Comparison of ENCODE assay signal across 17 cellular contexts in the genomic region with DNA sequence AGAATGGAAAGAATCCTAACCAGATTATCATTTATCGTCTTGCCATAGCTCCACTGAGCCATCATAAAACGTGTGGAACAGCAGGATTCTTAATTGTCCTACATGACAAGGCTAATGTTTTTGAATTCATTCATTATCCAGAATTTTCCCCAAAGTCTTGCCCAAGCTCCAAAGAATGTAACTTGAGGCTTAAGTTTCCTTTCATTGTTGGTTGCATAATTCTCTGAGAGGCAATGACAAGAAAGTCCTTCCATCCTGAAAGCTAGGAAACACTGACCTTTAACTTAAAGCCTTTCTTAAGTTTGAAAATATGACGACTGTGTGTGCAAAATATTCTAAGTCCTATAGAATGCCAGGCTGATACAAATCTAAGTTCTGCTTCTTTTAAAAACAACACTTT.
"Had no signal": no experiment of that assay in that cellular context is flagged by ENCODE, and none has a peak within 500 bp of the region (broad histone marks: within the 10 kb centered on the region; RNA-seq: fewer than 3 reads in every experiment).

No MANE protein-coding gene starts in this region.

- ATAC-seq: activated T-helper 17 cell treated with anti-CD3 and anti-CD28 coated beads, Interleukin-2, amount 50 U/mL, for 72 hours; naive thymus-derived CD4-positive, alpha-beta T cell; right cardiac atrium; T-helper 17 cell had no signal

- H3K27me3 Mint-ChIP-seq: activated T-helper 17 cell treated with anti-CD3 and anti-CD28 coated beads, Interleukin-2, amount 50 U/mL, for 72 hours; stimulated activated memory B cell treated with anti-CD40 and anti-IgM and Interleukin-4, amounts not matched to agents 10 μg/mL and 1 μg/mL and 100 μg/mL, for 72 hours; T-helper 17 cell; type B pancreatic cell had no signal

- H3K9me3 ChIP-seq: esophagus muscularis mucosa, spleen, suprapubic skin had no signal

- H3K27ac Mint-ChIP-seq: activated naive CD4-positive, alpha-beta T cell treated with anti-CD3 and anti-CD28 coated beads for 36 hours; activated T-helper 17 cell treated with anti-CD3 and anti-CD28 coated beads, Interleukin-2, amount 50 U/mL, for 72 hours; brain; immature natural killer cell; naive thymus-derived CD4-positive, alpha-beta T cell; stimulated activated memory B cell treated with anti-CD40 and anti-IgM and Interleukin-4, amounts not matched to agents 10 μg/mL and 1 μg/mL and 100 μg/mL, for 72 hours; T-helper 17 cell; type B pancreatic cell had no signal

- H3K36me3 ChIP-seq: esophagus muscularis mucosa, spleen, suprapubic skin had no signal

- H3K4me1 ChIP-seq: esophagus muscularis mucosa, spleen, suprapubic skin had no signal

- H3K36me3 Mint-ChIP-seq: brain; immature natural killer cell; naive thymus-derived CD4-positive, alpha-beta T cell; stimulated activated memory B cell treated with anti-CD40 and anti-IgM and Interleukin-4, amounts not matched to agents 10 μg/mL and 1 μg/mL and 100 μg/mL, for 72 hours; type B pancreatic cell had no signal

- H3K27ac ChIP-seq: esophagus muscularis mucosa, spleen, suprapubic skin had no signal

- H3K27me3 ChIP-seq: esophagus muscularis mucosa, spleen, suprapubic skin had no signal

- H3K4me1 Mint-ChIP-seq: activated T-helper 17 cell treated with anti-CD3 and anti-CD28 coated beads, Interleukin-2, amount 50 U/mL, for 72 hours; immature natural killer cell; naive thymus-derived CD4-positive, alpha-beta T cell; stimulated activated memory B cell treated with anti-CD40 and anti-IgM and Interleukin-4, amounts not matched to agents 10 μg/mL and 1 μg/mL and 100 μg/mL, for 72 hours; T-helper 17 cell had no signal

- DNase-seq: activated CD4-positive, alpha-beta T cell treated with anti-CD3 and anti-CD28 coated beads, Interleukin-2, amount 50 U/mL, for 1 hour; activated CD4-positive, CD25-positive, alpha-beta regulatory T cell; activated naive CD4-positive, alpha-beta T cell treated with anti-CD3 and anti-CD28 coated beads for 36 hours; activated T-cell treated with anti-CD3 and anti-CD28 coated beads for 4 hours; immature natural killer cell; naive thymus-derived CD4-positive, alpha-beta T cell; right cardiac atrium; spleen; stimulated activated CD4-positive, alpha-beta T cell treated with anti-CD3 and anti-CD28 coated beads, Interleukin-1b, Interleukin-23, amount 100 ng/mL, for 48 hours; T-helper 17 cell had no signal

- H3K9me3 Mint-ChIP-seq: activated naive CD4-positive, alpha-beta T cell treated with anti-CD3 and anti-CD28 coated beads for 36 hours; activated T-helper 17 cell treated with anti-CD3 and anti-CD28 coated beads, Interleukin-2, amount 50 U/mL, for 72 hours; stimulated activated memory B cell treated with anti-CD40 and anti-IgM and Interleukin-4, amounts not matched to agents 10 μg/mL and 1 μg/mL and 100 μg/mL, for 72 hours; type B pancreatic cell had no signal

- H3K4me3 ChIP-seq: esophagus muscularis mucosa, lung, spleen, suprapubic skin had no signal

- H3K4me3 Mint-ChIP-seq: activated naive CD4-positive, alpha-beta T cell treated with anti-CD3 and anti-CD28 coated beads for 36 hours; activated T-helper 17 cell treated with anti-CD3 and anti-CD28 coated beads, Interleukin-2, amount 50 U/mL, for 72 hours; brain; immature natural killer cell; naive thymus-derived CD4-positive, alpha-beta T cell; stimulated activated memory B cell treated with anti-CD40 and anti-IgM and Interleukin-4, amounts not matched to agents 10 μg/mL and 1 μg/mL and 100 μg/mL, for 72 hours; T-helper 17 cell; type B pancreatic cell had no signal
